ENCODE assay signal across 29 cellular contexts in the genomic region with DNA sequence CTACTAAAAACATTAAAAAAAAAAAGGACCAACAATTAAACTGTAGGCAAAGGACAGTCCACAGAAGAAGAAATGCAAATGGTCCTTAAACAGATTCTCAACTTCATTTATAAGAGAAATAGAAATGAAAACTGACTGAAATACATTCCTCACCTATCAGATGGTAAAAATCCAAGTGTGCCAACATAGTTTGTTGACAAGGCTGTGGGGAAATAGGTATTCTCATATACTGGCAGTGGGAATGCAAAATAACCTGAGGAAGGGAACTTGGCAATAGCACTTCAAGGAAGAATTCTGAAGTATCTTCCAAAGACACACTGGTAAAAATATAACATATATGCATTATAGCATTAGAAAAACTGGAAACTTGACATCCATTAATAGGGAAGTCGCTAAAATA.
"Had no signal": no experiment of that assay in that cellular context is flagged by ENCODE, and none has a peak within 500 bp of the region (broad histone marks: within the 10 kb centered on the region; RNA-seq: fewer than 3 reads in every experiment).

No MANE protein-coding gene starts in this region.

- H3K36me3 ChIP-seq: neural progenitor cell, prostate gland had no signal

- H3K9me3 Mint-ChIP-seq: dendritic cell treated with granulocyte-macrophage colony-stimulating factor and Interleukin-4, amounts not matched to agents 40 ng/mL and 50 ng/mL, for 4 days; endodermal cell; naive thymus-derived CD4-positive, alpha-beta T cell; nephron; neural progenitor cell; stimulated activated effector memory CD8-positive, alpha-beta T cell treated with anti-CD3 and anti-CD28 coated beads, Interleukin-12 subunit alpha, Interleukin-12 subunit beta, amount 100 ng/mL, for 72 hours; type B pancreatic cell had no signal

- H3K27me3 ChIP-seq: colonic mucosa, gastrocnemius medialis, heart right ventricle, left lung, neural progenitor cell, right atrium auricular region, testis, tibial artery had no signal

- DNase-seq: colonic mucosa; effector CD8-positive, alpha-beta T cell; endodermal cell; foreskin fibroblast; gastrocnemius medialis; heart right ventricle; hippocampal formation; left cardiac atrium; left lung; mesendoderm; midbrain; naive thymus-derived CD4-positive, alpha-beta T cell; stimulated activated CD4-positive, alpha-beta T cell treated with anti-CD3 and anti-CD28 coated beads, Interleukin-2, amount 100 ng/mL, for 24 hours; stimulated activated CD4-positive, alpha-beta T cell treated with anti-CD3 and anti-CD28 coated beads, Interleukin-4, amount 100 ng/mL, for 24 hours; stimulated activated naive CD8-positive, alpha-beta T cell treated with anti-CD3 and anti-CD28 coated beads, Interleukin-15, Interleukin-2, amounts not matched to agents 100 U/mL and 50 U/mL, for 24 hours; substantia nigra; testis; tibial artery had no signal

- ATAC-seq: esophagus mucosa; gastrocnemius medialis; heart right ventricle; left cardiac atrium; left lung; naive thymus-derived CD4-positive, alpha-beta T cell; sciatic nerve; stimulated activated effector memory CD8-positive, alpha-beta T cell treated with anti-CD3 and anti-CD28 coated beads, Interleukin-12 subunit alpha, Interleukin-12 subunit beta, amount 100 ng/mL, for 72 hours; stimulated activated naive CD8-positive, alpha-beta T cell treated with anti-CD3 and anti-CD28 coated beads, Interleukin-15, Interleukin-2, amounts not matched to agents 100 U/mL and 50 U/mL, for 24 hours had no signal

- H3K4me1 Mint-ChIP-seq: nephron; neural progenitor cell; stimulated activated effector memory CD8-positive, alpha-beta T cell treated with anti-CD3 and anti-CD28 coated beads, Interleukin-12 subunit alpha, Interleukin-12 subunit beta, amount 100 ng/mL, for 72 hours had no signal

- H3K4me1 ChIP-seq: colonic mucosa, gastrocnemius medialis, heart right ventricle, left lung, neural progenitor cell, parathyroid adenoma, prostate gland, right atrium auricular region, testis, tibial artery had no signal

- H3K27me3 Mint-ChIP-seq: dendritic cell treated with granulocyte-macrophage colony-stimulating factor and Interleukin-4, amounts not matched to agents 40 ng/mL and 50 ng/mL, for 4 days; naive thymus-derived CD4-positive, alpha-beta T cell; type B pancreatic cell had no signal

- H3K36me3 Mint-ChIP-seq: neural progenitor cell, type B pancreatic cell had no signal

- H3K27ac ChIP-seq: colonic mucosa, epithelial cell of prostate, gastrocnemius medialis, heart right ventricle, left lung, neural progenitor cell, parathyroid adenoma, prostate gland, right atrium auricular region, testis, tibial artery had no signal

- H3K9me3 ChIP-seq: colonic mucosa, gastrocnemius medialis, heart right ventricle, left lung, prostate gland, right atrium auricular region, testis, tibial artery had no signal

- H3K4me3 ChIP-seq: colonic mucosa, gastrocnemius medialis, heart right ventricle, left lung, neural progenitor cell, prostate gland, right atrium auricular region, testis, tibial artery had no signal

- H3K27ac Mint-ChIP-seq: dendritic cell treated with granulocyte-macrophage colony-stimulating factor and Interleukin-4, amounts not matched to agents 40 ng/mL and 50 ng/mL, for 4 days; endodermal cell; nephron; neural progenitor cell; type B pancreatic cell had no signal

- H3K4me3 Mint-ChIP-seq: dendritic cell treated with granulocyte-macrophage colony-stimulating factor and Interleukin-4, amounts not matched to agents 40 ng/mL and 50 ng/mL, for 4 days; endodermal cell; naive thymus-derived CD4-positive, alpha-beta T cell; nephron; neural progenitor cell; stimulated activated effector memory CD8-positive, alpha-beta T cell treated with anti-CD3 and anti-CD28 coated beads, Interleukin-12 subunit alpha, Interleukin-12 subunit beta, amount 100 ng/mL, for 72 hours; type B pancreatic cell had no signal
